ENCODE assay signal across 16 cellular contexts in genomic region chr14:27228053-27228452, GRCh38.
A peak's percentile ranks its signal among the peaks of the same experiment; 100 is the strongest.
DNase-seq lines count a peak whose midpoint lies in the region; ATAC-seq, FAIRE-seq and TF ChIP-seq lines count a peak whose summit lies in the region.
"Had no signal": no experiment of that assay in that cellular context is flagged by ENCODE, and none has a peak within 500 bp of the region (broad histone marks: within the 10 kb centered on the region; RNA-seq: fewer than 3 reads in every experiment).

No MANE protein-coding gene starts in this region.

- intact Hi-C loops in PC-3 (cut with micrococcal nuclease): loop anchor here (1.0 kb wide), 1 partner anchor 14 kb away; no protein-coding TSS in a partner anchor
- intact Hi-C loops in adrenal gland (cut with DNase I): no loop called here

- H3K79me2 ChIP-seq in PC-3 (ENCODE audit: low read length): no peaks in the 10 kb centered on the region

- H3K4me2 ChIP-seq in PC-3 (ENCODE audit: low read length): no peak overlapping the region
- H3K4me2 ChIP-seq: BLaER1 treated with 17β-estradiol and CSF1 and Interleukin-3, amounts not matched to agents 10 nM and 100 nM had no signal

- FAIRE-seq in bronchial epithelial cell (lab: Jason Lieb, UNC): no peak
- FAIRE-seq: GM12878, GM18507 had no signal

- H3K9me2 ChIP-seq in PC-3 (replicated peaks; ENCODE audit: low read length): no peaks in the 10 kb centered on the region

- CTCF ChIA-PET in PC-3 (lab: Charles Lee): no interaction called here

- H3F3A ChIP-seq in PC-3 (ENCODE audit: low read length, unreplicated experiment): no peaks in the 10 kb centered on the region

- peak; percentile 3 for DNase-seq in Daoy (ENCODE audit: low read depth)
- peak; percentile 43 for DNase-seq in PC-3
- peak; percentile 2 for DNase-seq in bronchial epithelial cell (ENCODE audit: low read depth)
- DNase-seq in kidney tubule cell (ENCODE audit: low spot score): peak; percentile 13
- DNase-seq in adrenal gland: no peak
- no peak for DNase-seq in tibial nerve (ENCODE audit: low spot score in 2 of 2)
- DNase-seq in T-helper 2 cell: no peak
- no peak for DNase-seq in Kasumi-1 (lab: John Stamatoyannopoulos, UW)
- DNase-seq: 8988T; ACHN; CD4-positive, CD25-positive, alpha-beta regulatory T cell; DMS53 had no signal

- H3K27me3 ChIP-seq in PC-3 (ENCODE audit: low read length) (no peaks in the 10 kb centered on the region), bronchial epithelial cell (ENCODE audit: control insufficient read depth, insufficient read depth, low read length) (no peaks in the 10 kb centered on the region), adrenal gland (no peaks in the 10 kb centered on the region), tibial nerve (no peaks in the 10 kb centered on the region)
- H3K27me3 ChIP-seq: BLaER1 treated with 17β-estradiol and CSF1 and Interleukin-3, amounts not matched to agents 10 nM and 100 nM had no signal

- no peak overlapping the region for H3K9ac ChIP-seq in PC-3 (ENCODE audit: low read length)
- H3K9ac ChIP-seq: BLaER1 treated with 17β-estradiol and CSF1 and Interleukin-3, amounts not matched to agents 10 nM and 100 nM had no signal

- ATAC-seq in PC-3: peak; percentile 99
- ATAC-seq: GM12878, HCT116 had no signal

- TF ChIP-seq POLR2A in adrenal gland (IDR thresholded peaks at IDR 0.05) (no peak), tibial nerve (IDR thresholded peaks at IDR 0.05) (no peak)

- POLR2A ChIA-PET in PC-3 (lab: Charles Lee; ENCODE audit: unreplicated experiment): no interaction called here

- H3K36me3 ChIP-seq in PC-3 (ENCODE audit: low read depth, low read length): no peaks in the 10 kb centered on the region
- no peaks in the 10 kb centered on the region for H3K36me3 ChIP-seq in bronchial epithelial cell (ENCODE audit: control insufficient read depth, insufficient read depth, low read length)
- no peaks in the 10 kb centered on the region for H3K36me3 ChIP-seq in adrenal gland (replicated peaks in 1 of 2)
- H3K36me3 ChIP-seq in tibial nerve: no peaks in the 10 kb centered on the region
- H3K36me3 ChIP-seq: BLaER1 treated with 17β-estradiol and CSF1 and Interleukin-3, amounts not matched to agents 10 nM and 100 nM had no signal

- BruUV-seq in PC-3 (replicated peaks; lab: Mats Ljungman, UMichigan): no TSS peak

- no peak overlapping the region for H2AFZ ChIP-seq in PC-3 (ENCODE audit: low read length)

- H3K4me1 ChIP-seq in PC-3 (ENCODE audit: insufficient read depth, low read length) (0 out of 2 replicates have a peak, but pooled peaks cover 4% of the 10 kb centered on the region), adrenal gland (replicated peaks in 1 of 2) (no peaks in the 10 kb centered on the region), tibial nerve (no peaks in the 10 kb centered on the region)
- H3K4me1 ChIP-seq: BLaER1 treated with 17β-estradiol and CSF1 and Interleukin-3, amounts not matched to agents 10 nM and 100 nM had no signal

- no peak for TF ChIP-seq EP300 in tibial nerve (IDR thresholded peaks at IDR 0.05)

- no peak overlapping the region for H3K4me3 ChIP-seq in PC-3 (ENCODE audit: low read length)
- no peak overlapping the region for H3K4me3 ChIP-seq in bronchial epithelial cell (ENCODE audit: low read depth, low read length)
- H3K4me3 ChIP-seq in adrenal gland: no peak overlapping the region
- H3K4me3 ChIP-seq in tibial nerve: no peak overlapping the region
- H3K4me3 ChIP-seq: BLaER1 treated with 17β-estradiol and CSF1 and Interleukin-3, amounts not matched to agents 10 nM and 100 nM; GM12878 had no signal

- H3K9me3 ChIP-seq in PC-3 (ENCODE audit: low read length) (0 out of 2 replicates have a peak, but pooled peaks cover 4% of the 10 kb centered on the region), adrenal gland (replicated peaks in 1 of 3) (no peaks in the 10 kb centered on the region), tibial nerve (no peaks in the 10 kb centered on the region)
- H3K9me3 ChIP-seq: BLaER1 treated with 17β-estradiol and CSF1 and Interleukin-3, amounts not matched to agents 10 nM and 100 nM had no signal

- H3K27ac ChIP-seq in PC-3 (ENCODE audit: low read length): no peak overlapping the region
- H3K27ac ChIP-seq in adrenal gland: no peak overlapping the region
- no peak overlapping the region for H3K27ac ChIP-seq in tibial nerve
- H3K27ac ChIP-seq: BLaER1 treated with 17β-estradiol and CSF1 and Interleukin-3, amounts not matched to agents 10 nM and 100 nM had no signal

- H4K20me1 ChIP-seq in PC-3 (ENCODE audit: low read length): no peaks in the 10 kb centered on the region
- H4K20me1 ChIP-seq: BLaER1 treated with 17β-estradiol and CSF1 and Interleukin-3, amounts not matched to agents 10 nM and 100 nM had no signal

- TF ChIP-seq CTCF in PC-3 (conservative IDR thresholded peaks at IDR 0.05; ENCODE audit: low read depth, low read length): no peak
- no peak for TF ChIP-seq CTCF in bronchial epithelial cell (IDR thresholded peaks at IDR 0.05; ENCODE audit: insufficient read depth, low read length, severe bottlenecking)
- no peak for TF ChIP-seq CTCF in adrenal gland (IDR thresholded peaks at IDR 0.05)
- TF ChIP-seq CTCF in tibial nerve (IDR thresholded peaks at IDR 0.05): no peak

Comparison
In these comparisons a context has a peak if more than half of its experiments do, and no peak if none do; other contexts are left out.
1. DNase-seq: peak in Daoy (single experiment), PC-3 (single experiment), bronchial epithelial cell (single experiment) and kidney tubule cell (single experiment); none in adrenal gland (0 of 7), tibial nerve (0 of 2), T-helper 2 cell (0 of 5) and Kasumi-1 (0 of 2).